ENCODE assay signal across 38 cellular contexts in genomic region chr19:2436384-2436783, GRCh38.
"Had no signal": no experiment of that assay in that cellular context is flagged by ENCODE, and none has a peak within 500 bp of the region (broad histone marks: within the 10 kb centered on the region; RNA-seq: fewer than 3 reads in every experiment).

No MANE protein-coding gene starts in this region.

- H3K27ac Mint-ChIP-seq: activated naive CD4-positive, alpha-beta T cell treated with anti-CD3 and anti-CD28 coated beads for 36 hours; activated naive CD4-positive, alpha-beta T cell treated with anti-CD3 and anti-CD28 coated beads, Interleukin-2, amount 10 ng/mL, durations not matched to agents 7 days and 5 days; activated naive CD4-positive, alpha-beta T cell treated with anti-CD3 and anti-CD28 coated beads, Interleukin-2, amount 50 U/mL, for 24 hours; activated naive CD4-positive, alpha-beta T cell treated with anti-CD3 and anti-CD28 coated beads, Interleukin-2, amount 50 U/mL, for 72 hours; activated naive CD8-positive, alpha-beta T cell; activated naive CD8-positive, alpha-beta T cell treated with anti-CD3 and anti-CD28 coated beads for 36 hours; activated naive CD8-positive, alpha-beta T cell treated with anti-CD3 and anti-CD28 coated beads, Interleukin-2, amount 10 ng/mL, durations not matched to agents 7 days and 5 days; activated naive CD8-positive, alpha-beta T cell treated with anti-CD3 and anti-CD28 coated beads, Interleukin-2, amount 50 U/mL, for 24 hours; activated T-cell treated with anti-CD3 and anti-CD28 coated beads, Interleukin-2, amount 50 U/mL, for 24 hours; activated T-cell treated with anti-CD3 and anti-CD28 coated beads, Interleukin-2, amount 50 U/mL, for 72 hours; activated T-helper 1 cell treated with anti-CD3 and anti-CD28 coated beads, Interleukin-12 subunit alpha, Interleukin-12 subunit beta, Interleukin-2, Interleukin-4 antibody, amounts not matched to agents 30 ng/mL and 10 ng/mL and 1 ng/mL, durations not matched to agents 14 hours and 24 hours and 36 hours; activated T-helper 17 cell treated with anti-CD3 and anti-CD28 coated beads, Interleukin-2, amount 50 U/mL, for 72 hours; activated T-helper 2 cell treated with anti-CD3 and anti-CD28 coated beads, Interferon-gamma antibody, Interleukin-2, Interleukin-4, amounts not matched to agents 10 μg/mL and 5 μg/mL and 100 μg/mL, durations not matched to agents 14 hours and 24 hours and 36 hours; brain had no signal

- H3K4me1 ChIP-seq: adrenal gland, ascending aorta, body of pancreas, breast epithelium had no signal

- H3K4me1 Mint-ChIP-seq: activated naive CD4-positive, alpha-beta T cell treated with anti-CD3 and anti-CD28 coated beads, Interleukin-2, amount 10 ng/mL, durations not matched to agents 7 days and 5 days; activated naive CD4-positive, alpha-beta T cell treated with anti-CD3 and anti-CD28 coated beads, Interleukin-2, amount 50 U/mL, for 24 hours; activated naive CD8-positive, alpha-beta T cell treated with anti-CD3 and anti-CD28 coated beads for 36 hours; activated naive CD8-positive, alpha-beta T cell treated with anti-CD3 and anti-CD28 coated beads, Interleukin-2, amount 50 U/mL, for 24 hours; brain; central memory CD8-positive, alpha-beta T cell had no signal

- H3K4me3 Mint-ChIP-seq: activated naive CD4-positive, alpha-beta T cell treated with anti-CD3 and anti-CD28 coated beads for 36 hours; activated naive CD4-positive, alpha-beta T cell treated with anti-CD3 and anti-CD28 coated beads, Interleukin-2, amount 10 ng/mL, durations not matched to agents 7 days and 5 days; activated naive CD4-positive, alpha-beta T cell treated with anti-CD3 and anti-CD28 coated beads, Interleukin-2, amount 50 U/mL, for 24 hours; activated naive CD8-positive, alpha-beta T cell; activated naive CD8-positive, alpha-beta T cell treated with anti-CD3 and anti-CD28 coated beads for 36 hours; activated naive CD8-positive, alpha-beta T cell treated with anti-CD3 and anti-CD28 coated beads, Interleukin-2, amount 10 ng/mL, durations not matched to agents 7 days and 5 days; activated naive CD8-positive, alpha-beta T cell treated with anti-CD3 and anti-CD28 coated beads, Interleukin-2, amount 50 U/mL, for 24 hours; activated T-cell treated with anti-CD3 and anti-CD28 coated beads, Interleukin-2, amount 50 U/mL, for 24 hours; activated T-cell treated with anti-CD3 and anti-CD28 coated beads, Interleukin-2, amount 50 U/mL, for 4 hours; activated T-cell treated with anti-CD3 and anti-CD28 coated beads, Interleukin-2, amount 50 U/mL, for 72 hours; activated T-helper 1 cell treated with anti-CD3 and anti-CD28 coated beads, Interleukin-12 subunit alpha, Interleukin-12 subunit beta, Interleukin-2, Interleukin-4 antibody, amounts not matched to agents 30 ng/mL and 10 ng/mL and 1 ng/mL, durations not matched to agents 14 hours and 24 hours and 36 hours; activated T-helper 17 cell treated with anti-CD3 and anti-CD28 coated beads, Interleukin-2, amount 50 U/mL, for 72 hours; brain; central memory CD8-positive, alpha-beta T cell had no signal

- H3K27ac ChIP-seq: adrenal gland, ascending aorta, body of pancreas, brain microvascular endothelial cell, breast epithelium, cardiac muscle cell had no signal

- H3K27me3 ChIP-seq: adrenal gland, ascending aorta, body of pancreas, brain microvascular endothelial cell, breast epithelium, cardiac muscle cell had no signal

- ATAC-seq: activated naive CD8-positive, alpha-beta T cell treated with anti-CD3 and anti-CD28 coated beads, Interleukin-2, amount 50 U/mL, for 24 hours; activated T-cell treated with anti-CD3 and anti-CD28 coated beads, Interleukin-2, amount 50 U/mL, for 4 hours; activated T-cell treated with anti-CD3 and anti-CD28 coated beads, Interleukin-2, amount 50 U/mL, for 72 hours; activated T-helper 17 cell treated with anti-CD3 and anti-CD28 coated beads, Interleukin-2, amount 50 U/mL, for 72 hours; body of pancreas had no signal

- H3K36me3 ChIP-seq: breast epithelium had no signal

- H3K27me3 Mint-ChIP-seq: activated naive CD4-positive, alpha-beta T cell treated with anti-CD3 and anti-CD28 coated beads, Interleukin-2, amount 10 ng/mL, durations not matched to agents 7 days and 5 days; activated naive CD4-positive, alpha-beta T cell treated with anti-CD3 and anti-CD28 coated beads, Interleukin-2, amount 50 U/mL, for 24 hours; activated naive CD8-positive, alpha-beta T cell; activated naive CD8-positive, alpha-beta T cell treated with anti-CD3 and anti-CD28 coated beads for 36 hours; activated naive CD8-positive, alpha-beta T cell treated with anti-CD3 and anti-CD28 coated beads, Interleukin-2, amount 10 ng/mL, durations not matched to agents 7 days and 5 days; activated naive CD8-positive, alpha-beta T cell treated with anti-CD3 and anti-CD28 coated beads, Interleukin-2, amount 50 U/mL, for 24 hours; activated T-cell treated with anti-CD3 and anti-CD28 coated beads, Interleukin-2, amount 50 U/mL, for 24 hours; activated T-helper 17 cell treated with anti-CD3 and anti-CD28 coated beads, Interleukin-2, amount 50 U/mL, for 72 hours; brain; central memory CD8-positive, alpha-beta T cell had no signal

- DNase-seq: activated effector memory CD4-positive, alpha-beta T cell treated with anti-CD3 and anti-CD28 coated beads, Interleukin-2, amount 50 U/mL, for 16 hours; activated effector memory CD4-positive, alpha-beta T cell treated with Interleukin-2 at 50 U/mL for 16 hours; activated gamma-delta T cell; activated gamma-delta T cell treated with Interleukin-2 at 50 U/mL for 16 hours; activated naive CD4-positive, alpha-beta T cell; activated naive CD4-positive, alpha-beta T cell treated with anti-CD3 and anti-CD28 coated beads for 36 hours; activated naive CD4-positive, alpha-beta T cell treated with anti-CD3 and anti-CD28 coated beads, Interleukin-2, amount 10 ng/mL, durations not matched to agents 7 days and 5 days; activated naive CD4-positive, alpha-beta T cell treated with anti-CD3 and anti-CD28 coated beads, Interleukin-2, amount 50 U/mL, for 16 hours; activated naive CD4-positive, alpha-beta T cell treated with Interleukin-2 at 50 U/mL for 16 hours; activated naive CD8-positive, alpha-beta T cell treated with anti-CD3 and anti-CD28 coated beads for 36 hours; activated naive CD8-positive, alpha-beta T cell treated with anti-CD3 and anti-CD28 coated beads, Interleukin-2, amount 10 ng/mL, durations not matched to agents 7 days and 5 days; activated naive CD8-positive, alpha-beta T cell treated with anti-CD3 and anti-CD28 coated beads, Interleukin-2, amount 50 U/mL, for 24 hours; activated T-cell treated with anti-CD3 and anti-CD28 coated beads for 4 hours; activated T-cell treated with anti-CD3 and anti-CD28 coated beads, Interleukin-2, amount 50 U/mL, for 1 hour; activated T-cell treated with anti-CD3 and anti-CD28 coated beads, Interleukin-2, amount 50 U/mL, for 24 hours; activated T-cell treated with anti-CD3 and anti-CD28 coated beads, Interleukin-2, amount 50 U/mL, for 4 hours; activated T-cell treated with anti-CD3 and anti-CD28 coated beads, Interleukin-2, amount 50 U/mL, for 48 hours; activated T-cell treated with anti-CD3 and anti-CD28 coated beads, Interleukin-2, amount 50 U/mL, for 72 hours; adrenal gland; amniotic stem cell; amygdala; anterior cingulate cortex; body of pancreas; brain microvascular endothelial cell; caudate nucleus; central memory CD4-positive, alpha-beta T cell; cerebellar nuclear complex had no signal

- H3K9me3 Mint-ChIP-seq: activated naive CD4-positive, alpha-beta T cell treated with anti-CD3 and anti-CD28 coated beads for 36 hours; activated naive CD4-positive, alpha-beta T cell treated with anti-CD3 and anti-CD28 coated beads, Interleukin-2, amount 10 ng/mL, durations not matched to agents 7 days and 5 days; activated naive CD4-positive, alpha-beta T cell treated with anti-CD3 and anti-CD28 coated beads, Interleukin-2, amount 50 U/mL, for 24 hours; activated naive CD4-positive, alpha-beta T cell treated with anti-CD3 and anti-CD28 coated beads, Interleukin-2, amount 50 U/mL, for 72 hours; activated naive CD8-positive, alpha-beta T cell treated with anti-CD3 and anti-CD28 coated beads for 36 hours; activated naive CD8-positive, alpha-beta T cell treated with anti-CD3 and anti-CD28 coated beads, Interleukin-2, amount 10 ng/mL, durations not matched to agents 7 days and 5 days; activated naive CD8-positive, alpha-beta T cell treated with anti-CD3 and anti-CD28 coated beads, Interleukin-2, amount 50 U/mL, for 24 hours; activated T-cell treated with anti-CD3 and anti-CD28 coated beads, Interleukin-2, amount 50 U/mL, for 24 hours; activated T-cell treated with anti-CD3 and anti-CD28 coated beads, Interleukin-2, amount 50 U/mL, for 4 hours; activated T-cell treated with anti-CD3 and anti-CD28 coated beads, Interleukin-2, amount 50 U/mL, for 72 hours; activated T-helper 1 cell treated with anti-CD3 and anti-CD28 coated beads, Interleukin-12 subunit alpha, Interleukin-12 subunit beta, Interleukin-2, Interleukin-4 antibody, amounts not matched to agents 30 ng/mL and 10 ng/mL and 1 ng/mL, durations not matched to agents 14 hours and 24 hours and 36 hours; activated T-helper 17 cell treated with anti-CD3 and anti-CD28 coated beads, Interleukin-2, amount 50 U/mL, for 72 hours; activated T-helper 2 cell treated with anti-CD3 and anti-CD28 coated beads, Interferon-gamma antibody, Interleukin-2, Interleukin-4, amounts not matched to agents 10 μg/mL and 5 μg/mL and 100 μg/mL, durations not matched to agents 14 hours and 24 hours and 36 hours; brain; central memory CD8-positive, alpha-beta T cell had no signal

- H3K4me3 ChIP-seq: adrenal gland, ascending aorta, body of pancreas, breast epithelium, cardiac muscle cell had no signal

- H3K9me3 ChIP-seq: adrenal gland, ascending aorta, body of pancreas, breast epithelium had no signal
